Comparison of ENCODE assay signal across 15 cellular contexts in the genomic region with DNA sequence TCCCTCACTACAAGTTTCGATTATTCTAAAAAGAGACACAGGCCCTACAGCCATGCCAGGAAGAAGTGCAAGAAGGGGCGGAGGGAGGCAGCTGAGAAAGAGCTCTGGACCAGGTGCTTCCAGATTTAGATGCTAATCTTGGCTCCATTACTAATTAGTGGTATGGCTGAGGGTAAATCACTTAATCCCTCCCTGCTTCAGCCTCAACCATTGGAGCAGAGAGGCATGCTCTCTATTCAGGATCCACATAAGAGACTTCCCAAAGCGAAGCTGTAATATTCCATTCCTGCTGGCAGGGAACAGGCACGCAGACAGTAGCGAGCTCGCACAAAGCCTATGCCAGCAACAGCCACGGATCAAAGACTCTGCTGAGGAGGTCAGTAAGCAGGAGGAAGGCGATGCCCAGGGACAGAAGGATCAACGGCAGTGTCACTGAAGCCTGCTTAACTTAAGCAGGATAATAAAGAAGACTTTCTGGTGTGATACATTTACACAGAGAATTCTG. TPM values are rescaled to one million over a fixed set of nuclear protein-coding genes. Genes with fewer than 3 reads are reported as not detected.
DNase-seq lines count a peak whose midpoint lies in the region; ATAC-seq, FAIRE-seq and TF ChIP-seq lines count a peak whose summit lies in the region.
"Had no signal": no experiment of that assay in that cellular context is flagged by ENCODE, and none has a peak within 500 bp of the region (broad histone marks: within the 10 kb centered on the region; RNA-seq: fewer than 3 reads in every experiment).

No MANE protein-coding gene starts in this region.

- no peak for ATAC-seq in activated T-cell treated with anti-CD3 and anti-CD28 coated beads, Interleukin-2, amount 50 U/mL, for 72 hours (replicated peaks in 1 of 2)
- ATAC-seq in HG03045 (IDR thresholded peaks at IDR 0.05; ENCODE audit: unreplicated experiment) = no peak
- ATAC-seq: activated CD4-positive, CD25-positive, alpha-beta regulatory T cell treated with anti-CD3 and anti-CD28 coated beads, Interleukin-2, amount 50 U/mL, for 24 hours; sciatic nerve; SK-N-SH treated with all-trans-retinoic acid at 6 μM for 48 hours had no signal

- DNase-seq in D721Med (ENCODE audit: insufficient read length, low spot score) = peak; percentile 28
- DNase-seq in NCI-H510A (lab: John Stamatoyannopoulos, UW) = peak; percentile 72
- DNase-seq in endodermal cell = peak; percentile 57
- peak; percentile 27 for DNase-seq in midbrain (lab: John Stamatoyannopoulos, UW)
- no peak for DNase-seq in ovary
- DNase-seq in activated T-cell treated with anti-CD3 and anti-CD28 coated beads, Interleukin-2, amount 50 U/mL, for 72 hours = no peak
- DNase-seq in 8988T = no peak
- DNase-seq: activated T-cell treated with anti-CD3 and anti-CD28 coated beads, Interleukin-2, amount 50 U/mL, for 48 hours; Karpas-422; NCI-H526 treated with DMSO at 0.1 percent for 48 hours had no signal

- no peak for TF ChIP-seq CTCF in D721Med (IDR thresholded peaks at IDR 0.05; ENCODE audit: insufficient read depth, missing control alignments)
- TF ChIP-seq CTCF in endodermal cell (conservative IDR thresholded peaks at IDR 0.05) = no peak
- TF ChIP-seq CTCF in ovary (IDR thresholded peaks at IDR 0.05) = no peak

- TF ChIP-seq EP300 in ovary (IDR thresholded peaks at IDR 0.05) = no peak

- intact Hi-C loops in ovary (cut with DNase I) = no loop called here

- H3K27ac ChIP-seq in endodermal cell (ENCODE audit: low read depth, low read length) = no peak overlapping the region
- H3K27ac ChIP-seq in ovary = no peak overlapping the region
- H3K27ac ChIP-seq: ascending aorta had no signal

- H3K4me1 ChIP-seq in endodermal cell (ENCODE audit: control insufficient read depth, insufficient read depth, low read length) (peaks cover 12% of the 10 kb centered on the region), ovary (ENCODE audit: insufficient read depth) (peaks cover 11% of the 10 kb centered on the region)
- H3K4me1 ChIP-seq: ascending aorta had no signal

- WGBS in endodermal cell (ENCODE audit: insufficient coverage in 1 of 2, insufficient read length in 1 of 2), 2 experiments = 59 to 79% methylated on average over 7 to 9 of the region's 9 CpGs
- WGBS in ovary, 3 donors = 81 to 91% (median 87%) methylated on average over 9 of the region's 9 CpGs

- peaks cover 55% of the 10 kb centered on the region for H3K36me3 ChIP-seq in endodermal cell (ENCODE audit: control insufficient read depth, insufficient read depth, low read length)
- H3K36me3 ChIP-seq in ovary = no peaks in the 10 kb centered on the region
- H3K36me3 ChIP-seq: ascending aorta had no signal

- no peak for TF ChIP-seq POLR2A in ovary (IDR thresholded peaks at IDR 0.05)

- H3K27me3 ChIP-seq in endodermal cell (ENCODE audit: control insufficient read depth, insufficient read depth, low read length, poor library complexity, severe bottlenecking) = no peaks in the 10 kb centered on the region
- H3K27me3 ChIP-seq in ovary = no peaks in the 10 kb centered on the region
- H3K27me3 ChIP-seq: ascending aorta had no signal

- H3K4me3 ChIP-seq in endodermal cell (ENCODE audit: low read length) (no peak overlapping the region), ovary (no peak overlapping the region)
- H3K4me3 ChIP-seq: ascending aorta had no signal

- H3K4me3 Mint-ChIP-seq in endodermal cell = no peak overlapping the region
- H3K4me3 Mint-ChIP-seq in activated T-cell treated with anti-CD3 and anti-CD28 coated beads, Interleukin-2, amount 50 U/mL, for 72 hours = no peak overlapping the region

- H3K4me1 Mint-ChIP-seq in endodermal cell = peaks cover 41% of the 10 kb centered on the region
- no peaks in the 10 kb centered on the region for H3K4me1 Mint-ChIP-seq in activated T-cell treated with anti-CD3 and anti-CD28 coated beads, Interleukin-2, amount 50 U/mL, for 72 hours (ENCODE audit: low read depth)

- no peaks in the 10 kb centered on the region for H3K27me3 Mint-ChIP-seq in endodermal cell (ENCODE audit: insufficient read depth)
- H3K27me3 Mint-ChIP-seq in activated T-cell treated with anti-CD3 and anti-CD28 coated beads, Interleukin-2, amount 50 U/mL, for 72 hours (ENCODE audit: low read depth) = peaks cover 16% of the 10 kb centered on the region

- peaks cover 11% of the 10 kb centered on the region for H3K9me3 Mint-ChIP-seq in endodermal cell
- H3K9me3 Mint-ChIP-seq in activated T-cell treated with anti-CD3 and anti-CD28 coated beads, Interleukin-2, amount 50 U/mL, for 72 hours = no peaks in the 10 kb centered on the region

- H3K27ac Mint-ChIP-seq in endodermal cell = no peak overlapping the region
- H3K27ac Mint-ChIP-seq in activated T-cell treated with anti-CD3 and anti-CD28 coated beads, Interleukin-2, amount 50 U/mL, for 72 hours = no peak overlapping the region

- peaks cover 19% of the 10 kb centered on the region for H3K36me3 Mint-ChIP-seq in endodermal cell (ENCODE audit: low read depth)
- no peaks in the 10 kb centered on the region for H3K36me3 Mint-ChIP-seq in activated T-cell treated with anti-CD3 and anti-CD28 coated beads, Interleukin-2, amount 50 U/mL, for 72 hours (ENCODE audit: insufficient read depth in 2 of 2)

- FAIRE-seq in D721Med (lab: Jason Lieb, UNC) = peak; percentile 92

- H3K9ac ChIP-seq in endodermal cell (ENCODE audit: extremely low read depth, low read length, poor library complexity, severe bottlenecking) = no peak overlapping the region

- H3K9me3 ChIP-seq in endodermal cell (ENCODE audit: control insufficient read depth, low read length) (no peaks in the 10 kb centered on the region), ovary (no peaks in the 10 kb centered on the region)
- H3K9me3 ChIP-seq: ascending aorta had no signal

RNA-seq across cellular contexts. Expression of gene LIFR, which starts 24.2 kb away (rescaled TPM):
- total RNA-seq in endodermal cell (10 to 100 TPM; 81.7 to 85.9 TPM), ovary (100 to 1,000 TPM in 3 of 7 donors, 10 to 100 TPM in 4; 67.1 to 143 (median 89.8) TPM)
- 36.8 TPM for polyA plus RNA-seq in endodermal cell (2013, experiment 1 of 2)
- polyA plus RNA-seq in endodermal cell (2013, experiment 2 of 2) = 46.8 TPM
- 10 to 100 TPM; 17.3 to 27.1 TPM for polyA plus RNA-seq in ovary
- total RNA-seq in activated T-cell treated with anti-CD3 and anti-CD28 coated beads, Interleukin-2, amount 50 U/mL, for 72 hours = under 1 TPM; 0.05 to 0.23 TPM

Comparison
In these comparisons a context has a peak if more than half of its experiments do, and no peak if none do; other contexts are left out.
1. DNase-seq: peak in D721Med (single experiment), NCI-H510A (single experiment), endodermal cell (single experiment) and midbrain (single experiment); none in ovary (0 of 5), activated T-cell treated with anti-CD3 and anti-CD28 coated beads, Interleukin-2, amount 50 U/mL, for 72 hours (0 of 2) and 8988T (single experiment).
2. RNA of gene LIFR, which starts 24.2 kb away (total RNA-seq): 67.1 to 143 TPM in ovary and 81.7 to 85.9 TPM in endodermal cell; 0.05 to 0.23 TPM in activated T-cell treated with anti-CD3 and anti-CD28 coated beads, Interleukin-2, amount 50 U/mL, for 72 hours; every median in the first group is over 10 times any median in the second.